20 cellular contexts compared by ENCODE assay signal in genomic region chr13:20518652-20519051, GRCh38. TPM values are rescaled to one million over a fixed set of nuclear protein-coding genes. Genes with fewer than 3 reads are reported as not detected.
A peak's percentile ranks its signal among the peaks of the same experiment; 100 is the strongest.
DNase-seq lines count a peak whose midpoint lies in the region; ATAC-seq, FAIRE-seq and TF ChIP-seq lines count a peak whose summit lies in the region.
"Had no signal": no experiment of that assay in that cellular context is flagged by ENCODE, and none has a peak within 500 bp of the region (broad histone marks: within the 10 kb centered on the region; RNA-seq: fewer than 3 reads in every experiment).

No MANE protein-coding gene starts in this region.

- no peak overlapping the region for H3K4me3 Mint-ChIP-seq in T-helper 2 cell treated with Interferon-gamma antibody and Interleukin-4, amounts not matched to agents 5 μg/mL and 100 μg/mL, for 36 hours
- H3K4me3 Mint-ChIP-seq: CD8-positive, alpha-beta T cell had no signal

- no peaks in the 10 kb centered on the region for H3K36me3 ChIP-seq in kidney (ENCODE audit: control insufficient read depth in 1 of 2, insufficient read depth in 2 of 2, low read length in 2 of 2)
- H3K36me3 ChIP-seq: BLaER1 had no signal

- H3K9me3 ChIP-seq in kidney (ENCODE audit: control insufficient read depth in 1 of 2, low read length in 2 of 2) = no peaks in the 10 kb centered on the region

- peaks cover 5% of the 10 kb centered on the region for H3K4me1 Mint-ChIP-seq in T-helper 2 cell treated with Interferon-gamma antibody and Interleukin-4, amounts not matched to agents 5 μg/mL and 100 μg/mL, for 36 hours (ENCODE audit: low read depth)

- peak overlapping the region; percentile 86 to 98 for H3K27ac ChIP-seq in kidney (ENCODE audit: low read depth in 2 of 2, low read length in 2 of 2)
- peak overlapping the region; percentile 27 for H3K27ac ChIP-seq in substantia nigra (ENCODE audit: low read depth, low read length, poor library complexity, severe bottlenecking)
- H3K27ac ChIP-seq: BLaER1 had no signal

- H3K4me3 ChIP-seq in fibroblast of mammary gland (ENCODE audit: control insufficient read depth, low read depth, low read length) (no peak overlapping the region), kidney (ENCODE audit: low read length in 2 of 2) (no peak overlapping the region)
- H3K4me3 ChIP-seq: BLaER1, K562 had no signal

- H3K27ac Mint-ChIP-seq in activated naive CD4-positive, alpha-beta T cell treated with anti-CD3 and anti-CD28 coated beads, Interleukin-2, amount 50 U/mL, for 72 hours = peak overlapping the region; percentile 12 to 53
- no peak overlapping the region for H3K27ac Mint-ChIP-seq in T-helper 2 cell treated with Interferon-gamma antibody and Interleukin-4, amounts not matched to agents 5 μg/mL and 100 μg/mL, for 36 hours
- H3K27ac Mint-ChIP-seq: CD8-positive, alpha-beta T cell had no signal

- TF ChIP-seq CTCF in fibroblast of mammary gland (conservative IDR thresholded peaks at IDR 0.05; ENCODE audit: control insufficient read depth, insufficient read depth, low read depth, low read length) (no peak), kidney (IDR thresholded peaks at IDR 0.05; ENCODE audit: borderline replicate concordance, extremely low read depth, insufficient read depth) (no peak)

- no peak for DNase-seq in activated naive CD4-positive, alpha-beta T cell treated with anti-CD3 and anti-CD28 coated beads, Interleukin-2, amount 50 U/mL, for 72 hours (ENCODE audit: low spot score in 2 of 2)
- DNase-seq in activated naive CD4-positive, alpha-beta T cell treated with Interleukin-2 at 50 U/mL for 16 hours = no peak
- peak; percentile 37 for DNase-seq in fibroblast of mammary gland (ENCODE audit: low read depth)
- DNase-seq in kidney = no peak
- no peak for DNase-seq in substantia nigra (lab: John Stamatoyannopoulos, UW)
- DNase-seq in NCI-H128 (lab: John Stamatoyannopoulos, UW; ENCODE audit: unreplicated experiment) = no peak
- no peak for DNase-seq in T-helper 2 cell treated with Interferon-gamma antibody and Interleukin-4, amounts not matched to agents 5 μg/mL and 100 μg/mL, for 36 hours (ENCODE audit: low spot score)
- DNase-seq: CD8-positive, alpha-beta T cell; DMS79; HCEC 1CT; MV-4-11; NCI-H1417 treated with DMSO at 0.1 percent for 48 hours; NCI-H1930; NCI-H2171; NCI-H446 treated with DMSO at 0.1 percent for 48 hours; PC-3 had no signal

- ATAC-seq in activated naive CD4-positive, alpha-beta T cell treated with anti-CD3 and anti-CD28 coated beads, Interleukin-2, amount 50 U/mL, for 72 hours = no peak
- ATAC-seq in HG02973 (IDR thresholded peaks at IDR 0.05; ENCODE audit: unreplicated experiment) = no peak
- ATAC-seq: CD8-positive, alpha-beta T cell; K562; PC-3 had no signal

- no peak overlapping the region for H3K9ac ChIP-seq in kidney (ENCODE audit: low read length in 2 of 2)
- H3K9ac ChIP-seq: BLaER1 had no signal

- H3K4me1 ChIP-seq in kidney (ENCODE audit: control insufficient read depth in 1 of 2, insufficient read depth in 1 of 2, low read depth in 1 of 2, low read length in 2 of 2) = peaks cover 16 to 31% of the 10 kb centered on the region in 2 donors

- no peak for FAIRE-seq in kidney (lab: Jason Lieb, UNC)
- FAIRE-seq: D721Med, K562 had no signal

- peaks cover 0 to 10% of the 10 kb centered on the region in 2 donors for H3K9me3 Mint-ChIP-seq in activated naive CD4-positive, alpha-beta T cell treated with anti-CD3 and anti-CD28 coated beads, Interleukin-2, amount 50 U/mL, for 72 hours
- H3K9me3 Mint-ChIP-seq in T-helper 2 cell treated with Interferon-gamma antibody and Interleukin-4, amounts not matched to agents 5 μg/mL and 100 μg/mL, for 36 hours = no peaks in the 10 kb centered on the region
- H3K9me3 Mint-ChIP-seq: CD8-positive, alpha-beta T cell had no signal

- H3K36me3 Mint-ChIP-seq in activated naive CD4-positive, alpha-beta T cell treated with anti-CD3 and anti-CD28 coated beads, Interleukin-2, amount 50 U/mL, for 72 hours = peaks cover 0 to 9% of the 10 kb centered on the region in 2 donors
- peaks cover 3% of the 10 kb centered on the region for H3K36me3 Mint-ChIP-seq in T-helper 2 cell treated with Interferon-gamma antibody and Interleukin-4, amounts not matched to agents 5 μg/mL and 100 μg/mL, for 36 hours (ENCODE audit: low read depth)

- H3K27me3 Mint-ChIP-seq in T-helper 2 cell treated with Interferon-gamma antibody and Interleukin-4, amounts not matched to agents 5 μg/mL and 100 μg/mL, for 36 hours (ENCODE audit: low read depth) = no peaks in the 10 kb centered on the region

- intact Hi-C loops in kidney (cut with DNase I) = no loop called here

RNA-seq across cellular contexts. Expression of gene CRYL1, which starts 7.0 kb away (rescaled TPM):
- total RNA-seq in activated naive CD4-positive, alpha-beta T cell treated with anti-CD3 and anti-CD28 coated beads, Interleukin-2, amount 50 U/mL, for 72 hours = 10 to 100 TPM in 1 of 2 donors, 1 to 10 TPM in 1; 9.0 to 10.1 TPM
- total RNA-seq in kidney = 130 TPM
- 462 TPM for polyA plus RNA-seq in kidney (ENCODE audit: insufficient read depth, low read depth, low replicate concordance)

RNA-seq across cellular contexts. Expression of gene IFT88, which starts 48.3 kb away (rescaled TPM):
- total RNA-seq in activated naive CD4-positive, alpha-beta T cell treated with anti-CD3 and anti-CD28 coated beads, Interleukin-2, amount 50 U/mL, for 72 hours = 1 to 10 TPM; 1.6 to 4.1 TPM
- total RNA-seq in kidney = 30.3 TPM
- polyA plus RNA-seq in kidney (ENCODE audit: insufficient read depth, low read depth, low replicate concordance) = 20.2 TPM

Comparison
In these comparisons a context has a peak if more than half of its experiments do, and no peak if none do; other contexts are left out.
1. RNA of gene CRYL1, which starts 7.0 kb away (total RNA-seq): 130 TPM in kidney (single experiment); 9.0 to 10.1 TPM in activated naive CD4-positive, alpha-beta T cell treated with anti-CD3 and anti-CD28 coated beads, Interleukin-2, amount 50 U/mL, for 72 hours; every median in the first group is over 10 times any median in the second.